9 cellular contexts compared by ENCODE assay signal in genomic region chr22:49934144-49934890, GRCh38. TPM values are rescaled to one million over a fixed set of nuclear protein-coding genes. Genes with fewer than 3 reads are reported as not detected.
A peak's percentile ranks its signal among the peaks of the same experiment; 100 is the strongest.
DNase-seq lines count a peak whose midpoint lies in the region; ATAC-seq and TF ChIP-seq lines count a peak whose summit lies in the region.
"Had no signal": no experiment of that assay in that cellular context is flagged by ENCODE, and none has a peak within 500 bp of the region (broad histone marks: within the 10 kb centered on the region; RNA-seq: fewer than 3 reads in every experiment).

No MANE protein-coding gene starts in this region.

- peak overlapping the region; percentile 78; the same call in 1 of the 3 replicates for H2BK15ac ChIP-seq in IMR-90 (ENCODE audit: low read depth, low read length)

- in situ Hi-C loops in IMR-90 (cut with MboI; ENCODE audit: low sequenced_read_pairs): loop anchor here (5.0 kb wide), 2 partner anchors 98 to 278 kb away; no protein-coding TSS in a partner anchor

- H3K27ac ChIP-seq in IMR-90 (ENCODE audit: insufficient read depth, low read length): peak overlapping the region; percentile 55
- H3K27ac ChIP-seq in right cardiac atrium (ENCODE audit: low read length): peak overlapping the region; percentile 95
- H3K27ac ChIP-seq: HL-60 had no signal

- peak overlapping the region; percentile 82 for H4K5ac ChIP-seq in IMR-90 (ENCODE audit: low read depth, low read length)

- no peak for TF ChIP-seq CTCF in IMR-90 (conservative IDR thresholded peaks at IDR 0.05; ENCODE audit: low read depth, low read length)

- no peaks in the 10 kb centered on the region for H3K36me3 ChIP-seq in IMR-90 (ENCODE audit: control insufficient read depth, insufficient read depth, low read length)

- peak overlapping the region; percentile 72 for H3K9ac ChIP-seq in IMR-90 (ENCODE audit: low read depth, low read length)

- CTCF ChIA-PET in IMR-90 (lab: Yijun Ruan, JAX): no interaction called here
- CTCF ChIA-PET in activated naive CD4-positive, alpha-beta T cell treated with anti-CD3 and anti-CD28 coated beads, Interleukin-2, amount 10 ng/mL, durations not matched to agents 7 days and 5 days (lab: Charles Lee): interaction anchor here (1.2 to 4.9 kb wide), 2 partner anchors 61 to 97 kb away, joined by 3 to 57 read pairs; no protein-coding TSS in a partner anchor

- TF ChIP-seq RAD21 in IMR-90 (IDR thresholded peaks at IDR 0.05; ENCODE audit: low read length): no peak

- H3K4me1 Mint-ChIP-seq in activated naive CD4-positive, alpha-beta T cell treated with anti-CD3 and anti-CD28 coated beads, Interleukin-2, amount 10 ng/mL, durations not matched to agents 7 days and 5 days: peaks cover 49% of the 10 kb centered on the region
- H3K4me1 Mint-ChIP-seq in stimulated activated effector memory CD8-positive, alpha-beta T cell treated with anti-CD3 and anti-CD28 coated beads, Interleukin-12 subunit alpha, Interleukin-12 subunit beta, amount 100 ng/mL, for 72 hours: peaks cover 37% of the 10 kb centered on the region

- H3K36me3 Mint-ChIP-seq in activated naive CD4-positive, alpha-beta T cell treated with anti-CD3 and anti-CD28 coated beads, Interleukin-2, amount 10 ng/mL, durations not matched to agents 7 days and 5 days: no peaks in the 10 kb centered on the region
- peaks cover 8% of the 10 kb centered on the region for H3K36me3 Mint-ChIP-seq in stimulated activated effector memory CD8-positive, alpha-beta T cell treated with anti-CD3 and anti-CD28 coated beads, Interleukin-12 subunit alpha, Interleukin-12 subunit beta, amount 100 ng/mL, for 72 hours

- H3K4me3 ChIP-seq in IMR-90 (ENCODE audit: insufficient read depth, low read depth, low read length): peak overlapping the region; percentile 30
- H3K4me3 ChIP-seq in right cardiac atrium (ENCODE audit: low read length): peak overlapping the region; percentile 47

- peak overlapping the region; percentile 85 for H4K91ac ChIP-seq in IMR-90 (ENCODE audit: insufficient read depth, low read depth, low read length)

- ATAC-seq in IMR-90 (ENCODE audit: low read depth) (no peak), right cardiac atrium (peak; percentile 14 to 20), HG03460 (IDR thresholded peaks at IDR 0.05; ENCODE audit: unreplicated experiment) (no peak), GM19467 (IDR thresholded peaks at IDR 0.05; ENCODE audit: unreplicated experiment) (no peak)
- peak; percentile 3 for ATAC-seq in stimulated activated effector memory CD8-positive, alpha-beta T cell treated with anti-CD3 and anti-CD28 coated beads, Interleukin-12 subunit alpha, Interleukin-12 subunit beta, amount 100 ng/mL, for 72 hours

- no peak for TF ChIP-seq POLR2A in IMR-90 (IDR thresholded peaks at IDR 0.05; ENCODE audit: low read depth, low read length)

- peak overlapping the region; percentile 95 to 96 for H4K8ac ChIP-seq in IMR-90 (ENCODE audit: low read depth in 2 of 2, low read length in 2 of 2)

- peak overlapping the region; percentile 94 for H3K4ac ChIP-seq in IMR-90 (ENCODE audit: low read depth, low read length)

- H3K4me1 ChIP-seq in IMR-90 (ENCODE audit: control insufficient read depth, insufficient read depth, low read length) (peaks cover 15% of the 10 kb centered on the region), right cardiac atrium (ENCODE audit: control insufficient read depth, insufficient read depth, low read length) (peaks cover 19% of the 10 kb centered on the region)

- no peaks in the 10 kb centered on the region for H3K27me3 Mint-ChIP-seq in activated naive CD4-positive, alpha-beta T cell treated with anti-CD3 and anti-CD28 coated beads, Interleukin-2, amount 10 ng/mL, durations not matched to agents 7 days and 5 days

- dilution Hi-C loops in IMR-90 (cut with HindIII; ENCODE audit: low sequenced_read_pairs, unreplicated experiment): no loop called here

- peak overlapping the region; percentile 91 for H2BK120ac ChIP-seq in IMR-90 (ENCODE audit: low read depth, low read length)

- H3K9me3 ChIP-seq in IMR-90 (ENCODE audit: control insufficient read depth, insufficient read depth, low read length) (no peaks in the 10 kb centered on the region), right cardiac atrium (ENCODE audit: control insufficient read depth, low read length) (no peaks in the 10 kb centered on the region)

- H3K27me3 ChIP-seq in IMR-90 (ENCODE audit: control insufficient read depth, insufficient read depth, low read length) (no peaks in the 10 kb centered on the region), right cardiac atrium (ENCODE audit: control insufficient read depth, insufficient read depth) (no peaks in the 10 kb centered on the region)

- H2BK5ac ChIP-seq in IMR-90 (ENCODE audit: low read depth, low read length, poor library complexity, severe bottlenecking): peak overlapping the region; percentile 72

- no peaks in the 10 kb centered on the region for H3K9me1 ChIP-seq in IMR-90 (ENCODE audit: insufficient read depth, low read length)

- H2AK9ac ChIP-seq in IMR-90 (replicated peaks; ENCODE audit: low read depth, low read length, poor library complexity): peak overlapping the region; percentile 99

- intact Hi-C loops in IMR-90 (cut with micrococcal nuclease): no loop called here
- intact Hi-C loops in right cardiac atrium (cut with DNase I): loop anchor here in 3 of 4 donors (5.0 to 10.0 kb wide), 3 partner anchors 38 to 280 kb away; no protein-coding TSS in a partner anchor

- POLR2A ChIA-PET in IMR-90 (lab: Charles Lee; ENCODE audit: unreplicated experiment): interaction anchor here (0.6 kb wide), 1 partner anchor 18 kb away, joined by 6 read pairs; no protein-coding TSS in a partner anchor

- H3K14ac ChIP-seq in IMR-90 (replicated peaks; ENCODE audit: low read depth, low read length): peak overlapping the region; percentile 94; the same call in 1 of the 2 replicates

- peak overlapping the region; percentile 63; the same call in 1 of the 2 replicates for H2BK20ac ChIP-seq in IMR-90 (ENCODE audit: low read depth, low read length)

- peak overlapping the region; percentile 60 for H3K4me3 Mint-ChIP-seq in activated naive CD4-positive, alpha-beta T cell treated with anti-CD3 and anti-CD28 coated beads, Interleukin-2, amount 10 ng/mL, durations not matched to agents 7 days and 5 days
- H3K4me3 Mint-ChIP-seq in stimulated activated effector memory CD8-positive, alpha-beta T cell treated with anti-CD3 and anti-CD28 coated beads, Interleukin-12 subunit alpha, Interleukin-12 subunit beta, amount 100 ng/mL, for 72 hours: peak overlapping the region; percentile 68

- H2AK5ac ChIP-seq in IMR-90 (ENCODE audit: low read depth, low read length): peak overlapping the region; percentile 98

- 83% methylated on average over 2 of the region's 24 CpGs; no CpG with 5 or more reads in 1 of the 2 experiments for WGBS in IMR-90 (ENCODE audit: extremely low coverage in 2 of 2, insufficient read length in 1 of 2), 2 experiments
- 47% methylated on average over 24 of the region's 24 CpGs for WGBS in right cardiac atrium

- peak overlapping the region; percentile 78 for H3K27ac Mint-ChIP-seq in activated naive CD4-positive, alpha-beta T cell treated with anti-CD3 and anti-CD28 coated beads, Interleukin-2, amount 10 ng/mL, durations not matched to agents 7 days and 5 days
- peak overlapping the region; percentile 79 for H3K27ac Mint-ChIP-seq in stimulated activated effector memory CD8-positive, alpha-beta T cell treated with anti-CD3 and anti-CD28 coated beads, Interleukin-12 subunit alpha, Interleukin-12 subunit beta, amount 100 ng/mL, for 72 hours

- H3K4me2 ChIP-seq in IMR-90 (ENCODE audit: low read depth, low read length): peak overlapping the region; percentile 51

- peak overlapping the region; percentile 84; the same call in 1 of the 2 replicates for H3K18ac ChIP-seq in IMR-90 (ENCODE audit: low read depth, low read length)

- peak; percentile 48 for DNase-seq in Ammon's horn (ENCODE audit: low spot score)
- DNase-seq in IMR-90: peak; percentile 12
- peak; percentile 45 for DNase-seq in activated naive CD4-positive, alpha-beta T cell treated with anti-CD3 and anti-CD28 coated beads, Interleukin-2, amount 10 ng/mL, durations not matched to agents 7 days and 5 days
- peak; percentile 73 to 89 (median 88) for DNase-seq in right cardiac atrium
- DNase-seq in stimulated activated effector memory CD8-positive, alpha-beta T cell treated with anti-CD3 and anti-CD28 coated beads, Interleukin-12 subunit alpha, Interleukin-12 subunit beta, amount 100 ng/mL, for 72 hours (ENCODE audit: low spot score in 2 of 2): no peak
- no peak for DNase-seq in COR-L47 (lab: John Stamatoyannopoulos, UW)

- H2AFZ ChIP-seq in IMR-90 (replicated peaks; ENCODE audit: low read length, poor library complexity): peak overlapping the region; percentile 51

- BruUV-seq in IMR-90 (replicated peaks; lab: Mats Ljungman, UMichigan): no TSS peak

- H3K79me1 ChIP-seq in IMR-90 (ENCODE audit: low read depth in 1 of 2, low read length in 2 of 2): peaks cover 0 to 3% of the 10 kb centered on the region in 2 experiments; a peak in 1 of 4 replicates

- no peak overlapping the region for H3K23ac ChIP-seq in IMR-90 (ENCODE audit: low read depth, low read length)

- no peaks in the 10 kb centered on the region for H3K9me3 Mint-ChIP-seq in activated naive CD4-positive, alpha-beta T cell treated with anti-CD3 and anti-CD28 coated beads, Interleukin-2, amount 10 ng/mL, durations not matched to agents 7 days and 5 days
- no peaks in the 10 kb centered on the region for H3K9me3 Mint-ChIP-seq in stimulated activated effector memory CD8-positive, alpha-beta T cell treated with anti-CD3 and anti-CD28 coated beads, Interleukin-12 subunit alpha, Interleukin-12 subunit beta, amount 100 ng/mL, for 72 hours

- no peaks in the 10 kb centered on the region for H4K20me1 ChIP-seq in IMR-90 (ENCODE audit: insufficient read depth, low read length)

- 0 out of 2 replicates have a peak overlapping the region, but pooled peaks have one; percentile 1 for H3K56ac ChIP-seq in IMR-90 (ENCODE audit: extremely low read depth, insufficient read depth, low read length)

RNA-seq across cellular contexts. Expression of gene CRELD2, which starts 15.9 kb away (rescaled TPM):
- total RNA-seq in IMR-90 (2012; rRNA removed) (36.1 and 36.2 TPM in 2 replicates), right cardiac atrium (10 to 100 TPM; 22.1 to 40.0 (median 26.8) TPM)
- polyA plus RNA-seq in IMR-90 (2012; rRNA removed) (70.7 and 82.0 TPM in 2 replicates), right cardiac atrium (21.8 TPM)
- polyA plus RNA-seq in IMR-90 (2012; cell fraction: cytosol; rRNA removed): 110 and 153 TPM in 2 replicates
- polyA plus RNA-seq in IMR-90 (2012; cell fraction: nucleus; rRNA removed; ENCODE audit: low replicate concordance): 79.2 and 119 TPM in 2 replicates

RNA-seq across cellular contexts. Expression of gene ALG12, which starts 16.1 kb away (rescaled TPM):
- total RNA-seq in IMR-90 (2012; rRNA removed) (5.6 and 7.2 TPM in 2 replicates), right cardiac atrium (10 to 100 TPM; 13.2 to 19.7 (median 17.4) TPM)
- polyA plus RNA-seq in IMR-90 (2012; rRNA removed) (10.9 and 11.2 TPM in 2 replicates), right cardiac atrium (13.0 TPM)
- polyA plus RNA-seq in IMR-90 (2012; cell fraction: cytosol; rRNA removed): 18.8 and 22.7 TPM in 2 replicates
- 13.5 and 24.8 TPM in 2 replicates for polyA plus RNA-seq in IMR-90 (2012; cell fraction: nucleus; rRNA removed; ENCODE audit: low replicate concordance)

RNA-seq across cellular contexts. Expression of gene PIM3, which starts 26.3 kb away (rescaled TPM):
- 8.6 and 10.3 TPM in 2 replicates for total RNA-seq in IMR-90 (2012; rRNA removed)
- 24.7 and 28.6 TPM in 2 replicates for polyA plus RNA-seq in IMR-90 (2012; rRNA removed)
- 31.4 and 45.1 TPM in 2 replicates for polyA plus RNA-seq in IMR-90 (2012; cell fraction: cytosol; rRNA removed)
- 37.2 and 85.2 TPM in 2 replicates for polyA plus RNA-seq in IMR-90 (2012; cell fraction: nucleus; rRNA removed; ENCODE audit: low replicate concordance)
- 10 to 100 TPM; 39.9 to 55.8 (median 49.9) TPM for total RNA-seq in right cardiac atrium
- polyA plus RNA-seq in right cardiac atrium: 39.0 TPM

Comparison
In these comparisons a context has a peak if more than half of its experiments do, and no peak if none do; other contexts are left out.
1. DNase-seq: peak in Ammon's horn (single experiment), IMR-90 (single experiment), activated naive CD4-positive, alpha-beta T cell treated with anti-CD3 and anti-CD28 coated beads, Interleukin-2, amount 10 ng/mL, durations not matched to agents 7 days and 5 days (single experiment) and right cardiac atrium (3 of 3); none in stimulated activated effector memory CD8-positive, alpha-beta T cell treated with anti-CD3 and anti-CD28 coated beads, Interleukin-12 subunit alpha, Interleukin-12 subunit beta, amount 100 ng/mL, for 72 hours (0 of 2) and COR-L47 (single experiment).
2. ATAC-seq: peak in right cardiac atrium (2 of 2) and stimulated activated effector memory CD8-positive, alpha-beta T cell treated with anti-CD3 and anti-CD28 coated beads, Interleukin-12 subunit alpha, Interleukin-12 subunit beta, amount 100 ng/mL, for 72 hours (single experiment); none in IMR-90 (single experiment), HG03460 (single experiment) and GM19467 (single experiment).